In genomic region chr16:12094537-12095265, GRCh38 we compare ENCODE assay signal across 1 cellular context.
A peak's percentile ranks its signal among the peaks of the same experiment; 100 is the strongest.
TF ChIP-seq lines count a peak whose summit lies in the region.

No MANE protein-coding gene starts in this region.

TF ChIP-seq in HepG2, 621 proteins besides CTCF, POLR2A, EP300 and RAD21 (continued from another document):
- TF ChIP-seq CC2D1A (CRISPR knock-in tag; IDR thresholded peaks at IDR 0.05): peak; percentile 28; the same call in 1 of the 2 replicates
- 0 out of 2 replicates have a peak, but pooled peaks have one; percentile 15 for TF ChIP-seq DRAP1 (CRISPR knock-in tag; IDR thresholded peaks at IDR 0.05)
- TF ChIP-seq HMGXB4 (CRISPR knock-in tag; IDR thresholded peaks at IDR 0.05; ENCODE audit: borderline replicate concordance in 1 of 2, low read depth in 1 of 2): peak in 1 of 2 experiments; percentile 8; a peak in 1 of 4 replicates
